Comparison of ENCODE assay signal across 20 cellular contexts in genomic region chr4:167452922-167453321, GRCh38.
DNase-seq lines count a peak whose midpoint lies in the region; ATAC-seq and TF ChIP-seq lines count a peak whose summit lies in the region.
"Had no signal": no experiment of that assay in that cellular context is flagged by ENCODE, and none has a peak within 500 bp of the region (broad histone marks: within the 10 kb centered on the region; RNA-seq: fewer than 3 reads in every experiment).

No MANE protein-coding gene starts in this region.

- no peak for ATAC-seq in HG02678 (IDR thresholded peaks at IDR 0.05; ENCODE audit: unreplicated experiment)
- no peak for ATAC-seq in HG03159 (IDR thresholded peaks at IDR 0.05; ENCODE audit: unreplicated experiment)
- ATAC-seq: A549, GM23338, T-cell had no signal

- DNase-seq in NCI-H2171 treated with DMSO at 0.1 percent for 48 hours (lab: John Stamatoyannopoulos, UW) (peak; percentile 0), NCI-H2171 (lab: John Stamatoyannopoulos, UW) (no peak), HFF-Myc (ENCODE audit: extremely low read depth, low read depth) (peak; percentile 1), NCI-H524 treated with DMSO at 0.1 percent for 48 hours (lab: John Stamatoyannopoulos, UW) (peak; percentile 5), dermis blood vessel endothelial cell (no peak)
- DNase-seq: CD4-positive, CD25-positive, alpha-beta regulatory T cell; GDM1; KBM-7; MM.1S; NCI-H1092; NCI-H1694; NCI-H2081; NCI-H2227 treated with DMSO at 0.1 percent for 48 hours; SHP77 treated with DMSO at 0.1 percent for 48 hours; T-cell had no signal

- no peak for TF ChIP-seq CTCF in HFF-Myc (IDR thresholded peaks at IDR 0.05; ENCODE audit: low read depth, low read length, missing control alignments)

- no peak overlapping the region for H3K4me3 ChIP-seq in HFF-Myc (replicated peaks; ENCODE audit: low read depth, low read length)
- H3K4me3 ChIP-seq: A549, GM23338, HAP-1 had no signal

Comparison
In these comparisons a context has a peak if more than half of its experiments do, and no peak if none do; other contexts are left out.
1. DNase-seq: peak in NCI-H2171 treated with DMSO at 0.1 percent for 48 hours (single experiment), HFF-Myc (single experiment) and NCI-H524 treated with DMSO at 0.1 percent for 48 hours (single experiment); none in NCI-H2171 (single experiment) and dermis blood vessel endothelial cell (single experiment).